14 cellular contexts compared by ENCODE assay signal in genomic region chr2:123953848-123954247, GRCh38.
DNase-seq lines count a peak whose midpoint lies in the region; ATAC-seq and TF ChIP-seq lines count a peak whose summit lies in the region.
"Had no signal": no experiment of that assay in that cellular context is flagged by ENCODE, and none has a peak within 500 bp of the region (broad histone marks: within the 10 kb centered on the region; RNA-seq: fewer than 3 reads in every experiment).

No MANE protein-coding gene starts in this region.

- no peak overlapping the region for H3K27ac Mint-ChIP-seq in activated T-cell treated with anti-CD3 and anti-CD28 coated beads, Interleukin-2, amount 50 U/mL, for 24 hours
- H3K27ac Mint-ChIP-seq: activated CD8-positive, alpha-beta memory T cell treated with anti-CD3 and anti-CD28 coated beads, Interleukin-2, amount 10 ng/mL, durations not matched to agents 7 days and 5 days; activated naive CD8-positive, alpha-beta T cell treated with anti-CD3 and anti-CD28 coated beads, Interleukin-2, amount 50 U/mL, for 24 hours; progenitor cell of endocrine pancreas had no signal

- H3K36me3 Mint-ChIP-seq in activated T-cell treated with anti-CD3 and anti-CD28 coated beads, Interleukin-2, amount 50 U/mL, for 24 hours (ENCODE audit: low read depth): no peaks in the 10 kb centered on the region
- H3K36me3 Mint-ChIP-seq: activated CD8-positive, alpha-beta memory T cell treated with anti-CD3 and anti-CD28 coated beads, Interleukin-2, amount 10 ng/mL, durations not matched to agents 7 days and 5 days had no signal

- H3K4me3 ChIP-seq in cardiac fibroblast (replicated peaks in 1 of 2; ENCODE audit: low read depth in 2 of 2, low read length in 2 of 2): no peak overlapping the region
- H3K4me3 ChIP-seq: suprapubic skin had no signal

- H3K4me3 Mint-ChIP-seq in activated T-cell treated with anti-CD3 and anti-CD28 coated beads, Interleukin-2, amount 50 U/mL, for 24 hours: no peak overlapping the region
- H3K4me3 Mint-ChIP-seq: activated CD8-positive, alpha-beta memory T cell treated with anti-CD3 and anti-CD28 coated beads, Interleukin-2, amount 10 ng/mL, durations not matched to agents 7 days and 5 days; activated naive CD8-positive, alpha-beta T cell treated with anti-CD3 and anti-CD28 coated beads, Interleukin-2, amount 50 U/mL, for 24 hours had no signal

- no peaks in the 10 kb centered on the region for H3K4me1 Mint-ChIP-seq in activated T-cell treated with anti-CD3 and anti-CD28 coated beads, Interleukin-2, amount 50 U/mL, for 24 hours (ENCODE audit: low read depth)
- H3K4me1 Mint-ChIP-seq: activated CD8-positive, alpha-beta memory T cell treated with anti-CD3 and anti-CD28 coated beads, Interleukin-2, amount 10 ng/mL, durations not matched to agents 7 days and 5 days; activated naive CD8-positive, alpha-beta T cell treated with anti-CD3 and anti-CD28 coated beads, Interleukin-2, amount 50 U/mL, for 24 hours had no signal

- no peaks in the 10 kb centered on the region for H3K27me3 Mint-ChIP-seq in activated T-cell treated with anti-CD3 and anti-CD28 coated beads, Interleukin-2, amount 50 U/mL, for 24 hours
- H3K27me3 Mint-ChIP-seq: activated CD8-positive, alpha-beta memory T cell treated with anti-CD3 and anti-CD28 coated beads, Interleukin-2, amount 10 ng/mL, durations not matched to agents 7 days and 5 days; activated naive CD8-positive, alpha-beta T cell treated with anti-CD3 and anti-CD28 coated beads, Interleukin-2, amount 50 U/mL, for 24 hours; progenitor cell of endocrine pancreas had no signal

- DNase-seq in HPDE6-E6E7 (ENCODE audit: extremely low spot score) (peak; percentile 9), NCI-H446 (lab: John Stamatoyannopoulos, UW) (peak; percentile 40 to 71), cardiac fibroblast (ENCODE audit: low read depth in 2 of 2) (peak; percentile 46 to 51), renal cortical epithelial cell (ENCODE audit: low read depth) (peak; percentile 3), DMS79 treated with DMSO at 0.1 percent for 48 hours (lab: John Stamatoyannopoulos, UW) (no peak)
- DNase-seq in activated T-cell treated with anti-CD3 and anti-CD28 coated beads, Interleukin-2, amount 50 U/mL, for 24 hours: no peak
- DNase-seq: activated CD8-positive, alpha-beta memory T cell treated with anti-CD3 and anti-CD28 coated beads, Interleukin-2, amount 10 ng/mL, durations not matched to agents 7 days and 5 days; activated naive CD8-positive, alpha-beta T cell treated with anti-CD3 and anti-CD28 coated beads, Interleukin-2, amount 50 U/mL, for 24 hours; Calu3; T-helper 2 cell had no signal

- ATAC-seq in HG02840 (IDR thresholded peaks at IDR 0.05; ENCODE audit: low FRiP score, unreplicated experiment): no peak
- ATAC-seq: activated CD8-positive, alpha-beta memory T cell treated with anti-CD3 and anti-CD28 coated beads, Interleukin-2, amount 10 ng/mL, durations not matched to agents 7 days and 5 days; activated naive CD8-positive, alpha-beta T cell treated with anti-CD3 and anti-CD28 coated beads, Interleukin-2, amount 50 U/mL, for 24 hours; HCT116 had no signal

- peaks cover 17% of the 10 kb centered on the region for H3K9me3 Mint-ChIP-seq in activated T-cell treated with anti-CD3 and anti-CD28 coated beads, Interleukin-2, amount 50 U/mL, for 24 hours

- no peak for TF ChIP-seq CTCF in cardiac fibroblast (IDR thresholded peaks at IDR 0.05; ENCODE audit: low read depth, low read length)

Comparison
In these comparisons a context has a peak if more than half of its experiments do, and no peak if none do; other contexts are left out.
1. DNase-seq: peak in HPDE6-E6E7 (single experiment), NCI-H446 (2 of 2), cardiac fibroblast (2 of 2) and renal cortical epithelial cell (single experiment); none in DMS79 treated with DMSO at 0.1 percent for 48 hours (single experiment) and activated T-cell treated with anti-CD3 and anti-CD28 coated beads, Interleukin-2, amount 50 U/mL, for 24 hours (single experiment).